ENCODE assay signal across 5 cellular contexts in the genomic region with DNA sequence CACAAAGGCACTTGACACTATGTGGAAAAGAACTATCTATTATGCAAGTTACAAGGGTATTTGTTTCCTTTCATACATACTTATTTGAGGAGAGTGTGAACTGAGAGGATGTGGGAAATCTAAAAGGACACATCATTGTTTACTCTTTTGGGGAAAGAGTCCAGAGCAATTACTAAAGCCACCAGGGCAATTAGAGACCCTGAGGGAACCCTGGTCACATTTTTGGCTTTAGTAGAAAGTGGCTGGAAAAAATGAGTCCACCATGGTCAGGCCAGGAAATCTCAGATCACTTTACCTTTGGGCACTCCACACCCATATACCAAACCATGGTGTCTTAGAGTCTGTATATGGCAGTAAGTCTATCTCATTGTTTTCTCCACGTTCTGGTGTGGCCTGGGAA.
"Had no signal": no experiment of that assay in that cellular context is flagged by ENCODE, and none has a peak within 500 bp of the region (broad histone marks: within the 10 kb centered on the region; RNA-seq: fewer than 3 reads in every experiment).

No MANE protein-coding gene starts in this region.

- H3K27ac Mint-ChIP-seq: GM23338, H9 had no signal

- H3K4me1 Mint-ChIP-seq: GM23338, H9 had no signal

- H3K4me3 Mint-ChIP-seq: GM23338, H9 had no signal

- DNase-seq: H9, HCEC 1CT, IMR-90 had no signal

- ATAC-seq: GM23338, K562 had no signal

- H3K4me2 ChIP-seq: GM23338 had no signal

- H2AFZ ChIP-seq: GM23338 had no signal

- H3K4me3 ChIP-seq: GM23338, K562 had no signal
